Comparison of ENCODE assay signal across 10 cellular contexts in the genomic region with DNA sequence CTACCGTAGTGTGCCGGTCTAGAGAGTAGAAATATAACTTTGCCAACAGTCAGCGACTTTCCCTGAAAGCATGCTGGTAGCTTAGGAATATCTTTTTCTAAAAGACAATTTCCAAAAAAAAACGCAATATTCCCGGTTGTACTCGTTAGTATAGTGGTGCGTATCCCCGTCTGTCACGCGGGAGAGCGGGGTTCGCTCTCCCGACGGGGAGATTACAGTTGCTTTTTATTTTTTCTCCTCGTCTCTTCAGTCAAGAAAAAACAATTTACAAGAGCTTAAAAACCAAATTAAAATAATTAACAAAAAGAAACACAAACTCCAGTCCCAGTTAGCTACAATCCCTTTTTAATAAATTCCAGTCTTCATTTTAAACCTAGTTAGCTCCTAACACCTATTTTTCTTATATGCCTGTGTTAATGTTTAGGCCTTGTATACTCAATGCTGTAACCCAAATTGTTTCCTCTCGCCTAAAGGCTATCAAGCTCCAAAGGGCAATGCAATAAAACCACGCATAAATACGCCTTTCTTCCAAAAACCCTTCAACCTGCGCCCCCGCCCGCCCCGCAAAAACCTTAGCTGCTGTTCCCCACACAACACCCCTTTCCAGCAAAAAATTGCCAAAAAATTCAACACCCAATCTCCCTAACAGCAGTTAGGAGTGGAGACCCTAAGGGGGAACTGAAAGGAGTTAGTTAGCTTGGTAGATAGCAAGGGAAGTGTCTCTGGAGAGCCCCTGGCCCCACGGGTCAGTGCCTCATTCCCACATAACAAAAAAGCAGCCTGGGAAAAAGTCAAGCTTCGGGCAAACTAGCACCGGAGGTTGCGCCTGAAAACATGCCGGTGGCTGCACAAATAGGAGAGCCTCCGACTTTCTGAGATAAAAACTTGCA. TPM values are rescaled to one million over a fixed set of nuclear protein-coding genes. Genes with fewer than 3 reads are reported as not detected.
DNase-seq lines count a peak whose midpoint lies in the region; ATAC-seq and TF ChIP-seq lines count a peak whose summit lies in the region.
"Had no signal": no experiment of that assay in that cellular context is flagged by ENCODE, and none has a peak within 500 bp of the region (broad histone marks: within the 10 kb centered on the region; RNA-seq: fewer than 3 reads in every experiment).

No MANE protein-coding gene starts in this region.

- peaks cover 12% of the 10 kb centered on the region for H3K27me3 Mint-ChIP-seq in stimulated activated naive CD8-positive, alpha-beta T cell treated with anti-CD3 and anti-CD28 coated beads, Interleukin-15, Interleukin-2, amounts not matched to agents 100 ng/mL and 50 ng/mL, for 24 hours
- H3K27me3 Mint-ChIP-seq in MCF 10A (ENCODE audit: insufficient read depth, unreplicated experiment) (no peaks in the 10 kb centered on the region), memory B cell (no peaks in the 10 kb centered on the region)

- H3K36me3 Mint-ChIP-seq in stimulated activated naive CD8-positive, alpha-beta T cell treated with anti-CD3 and anti-CD28 coated beads, Interleukin-15, Interleukin-2, amounts not matched to agents 100 ng/mL and 50 ng/mL, for 24 hours (ENCODE audit: low read depth) = peaks cover 4% of the 10 kb centered on the region
- peaks cover 16% of the 10 kb centered on the region for H3K36me3 Mint-ChIP-seq in MCF 10A (ENCODE audit: insufficient read depth, unreplicated experiment)
- no peaks in the 10 kb centered on the region for H3K36me3 Mint-ChIP-seq in memory B cell

- H3K9me3 Mint-ChIP-seq in stimulated activated naive CD8-positive, alpha-beta T cell treated with anti-CD3 and anti-CD28 coated beads, Interleukin-15, Interleukin-2, amounts not matched to agents 100 ng/mL and 50 ng/mL, for 24 hours = no peaks in the 10 kb centered on the region
- H3K9me3 Mint-ChIP-seq in MCF 10A (ENCODE audit: unreplicated experiment) (no peaks in the 10 kb centered on the region), memory B cell (no peaks in the 10 kb centered on the region)

- POLR2A ChIA-PET in MCF 10A (lab: Yijun Ruan, JAX) = interaction anchor here (0.6 to 2.3 kb wide), 8 partner anchors 8 to 212 kb away, joined by 3 to 19 read pairs (median 4); partner anchors contain the start of gene FCGR2A

- peak overlapping the region; percentile 28 for H3K4me3 Mint-ChIP-seq in stimulated activated naive CD8-positive, alpha-beta T cell treated with anti-CD3 and anti-CD28 coated beads, Interleukin-15, Interleukin-2, amounts not matched to agents 100 ng/mL and 50 ng/mL, for 24 hours
- H3K4me3 Mint-ChIP-seq in MCF 10A (ENCODE audit: unreplicated experiment) (peak overlapping the region; percentile 88), memory B cell (peak overlapping the region; percentile 12)

- ATAC-seq in stimulated activated naive CD8-positive, alpha-beta T cell treated with anti-CD3 and anti-CD28 coated beads, Interleukin-15, Interleukin-2, amounts not matched to agents 100 U/mL and 50 U/mL, for 24 hours = no peak
- ATAC-seq in memory B cell (ENCODE audit: low read depth) (no peak), GM19324 (IDR thresholded peaks at IDR 0.05; ENCODE audit: low FRiP score, unreplicated experiment) (no peak), HG03354 (IDR thresholded peaks at IDR 0.05; ENCODE audit: poor library complexity, severe bottlenecking, unreplicated experiment) (no peak)

- DNase-seq in stimulated activated naive CD8-positive, alpha-beta T cell treated with anti-CD3 and anti-CD28 coated beads, Interleukin-15, Interleukin-2, amounts not matched to agents 100 U/mL and 50 U/mL, for 24 hours = no peak
- no peak for DNase-seq in MCF 10A (ENCODE audit: unreplicated experiment)
- DNase-seq in memory B cell (ENCODE audit: low spot score in 2 of 2) = no peak
- no peak for DNase-seq in SHP77 treated with DMSO at 0.1 percent for 48 hours (lab: John Stamatoyannopoulos, UW)
- no peak for DNase-seq in stimulated activated CD4-positive, alpha-beta T cell treated with anti-CD3 and anti-CD28 coated beads, Interleukin-1b, Interleukin-23, amount 100 ng/mL, for 48 hours
- DNase-seq: stimulated activated CD4-positive, alpha-beta T cell treated with anti-CD3 and anti-CD28 coated beads, Interleukin-4, amount 100 ng/mL, for 24 hours had no signal

- CTCF ChIA-PET in MCF 10A (lab: Yijun Ruan, JAX) = interaction anchor here (0.6 to 1.6 kb wide), 11 partner anchors 7 to 240 kb away, joined by 3 to 9 read pairs (median 4); no protein-coding TSS in a partner anchor

- no TSS peak for BruUV-seq in MCF 10A (replicated peaks; lab: Mats Ljungman, UMichigan)

- peaks cover 22% of the 10 kb centered on the region for H3K4me1 Mint-ChIP-seq in stimulated activated naive CD8-positive, alpha-beta T cell treated with anti-CD3 and anti-CD28 coated beads, Interleukin-15, Interleukin-2, amounts not matched to agents 100 ng/mL and 50 ng/mL, for 24 hours (ENCODE audit: low read depth)
- H3K4me1 Mint-ChIP-seq in MCF 10A (ENCODE audit: insufficient read depth, unreplicated experiment) = no peaks in the 10 kb centered on the region
- H3K4me1 Mint-ChIP-seq in memory B cell = peaks cover 6% of the 10 kb centered on the region

- peak overlapping the region; percentile 6 for H3K27ac Mint-ChIP-seq in stimulated activated naive CD8-positive, alpha-beta T cell treated with anti-CD3 and anti-CD28 coated beads, Interleukin-15, Interleukin-2, amounts not matched to agents 100 ng/mL and 50 ng/mL, for 24 hours
- H3K27ac Mint-ChIP-seq in MCF 10A (ENCODE audit: low read depth, unreplicated experiment) (no peak overlapping the region), memory B cell (no peak overlapping the region)

- TF ChIP-seq CTCF in MCF 10A (IDR thresholded peaks at IDR 0.05; ENCODE audit: unreplicated experiment) = no peak

- intact Hi-C loops in MCF 10A (cut with micrococcal nuclease) = loop anchor here (2.0 kb wide), 2 partner anchors 45 to 81 kb away; no protein-coding TSS in a partner anchor

RNA-seq across cellular contexts. Expression of gene HSPA6, which starts 7.9 kb away (rescaled TPM):
- total RNA-seq in MCF 10A (2022) = 0.28 and 0.52 TPM in 2 replicates

RNA-seq across cellular contexts. Expression of gene FCGR3A, which starts 17.4 kb away (rescaled TPM):
- total RNA-seq in MCF 10A (2022) = not detected in 2 replicates
- total RNA-seq: T-helper 1 cell treated with Interleukin-12 subunit alpha and Interleukin-12 subunit beta and Interleukin-4 antibody, amounts not matched to agents 30 ng/mL and 1 ng/mL, for 36 hours had no signal

RNA-seq across cellular contexts. Expression of gene FCGR2A, which starts 27.0 kb away (rescaled TPM):
- total RNA-seq in MCF 10A (2022) = not detected in 2 replicates
- total RNA-seq: T-helper 1 cell treated with Interleukin-12 subunit alpha and Interleukin-12 subunit beta and Interleukin-4 antibody, amounts not matched to agents 30 ng/mL and 1 ng/mL, for 36 hours had no signal

Comparison
In these comparisons a context has a peak if more than half of its experiments do, and no peak if none do; other contexts are left out.
1. H3K4me3 Mint-ChIP-seq: peak in every context shown above with its lines; median percentile 88 in MCF 10A; 28 in stimulated activated naive CD8-positive, alpha-beta T cell treated with anti-CD3 and anti-CD28 coated beads, Interleukin-15, Interleukin-2, amounts not matched to agents 100 ng/mL and 50 ng/mL, for 24 hours; 12 in memory B cell.